17 cellular contexts compared by ENCODE assay signal in genomic region chr5:73674669-73675004, GRCh38. TPM values are rescaled to one million over a fixed set of nuclear protein-coding genes. Genes with fewer than 3 reads are reported as not detected.
DNase-seq lines count a peak whose midpoint lies in the region; ATAC-seq and TF ChIP-seq lines count a peak whose summit lies in the region.
"Had no signal": no experiment of that assay in that cellular context is flagged by ENCODE, and none has a peak within 500 bp of the region (broad histone marks: within the 10 kb centered on the region; RNA-seq: fewer than 3 reads in every experiment).

No MANE protein-coding gene starts in this region.

- H3K9me2 ChIP-seq in SK-N-SH = no peaks in the 10 kb centered on the region

- H3K4me1 ChIP-seq in SK-N-SH (ENCODE audit: control insufficient read depth in 1 of 2, insufficient read depth in 2 of 2, low read depth in 1 of 2, low read length in 1 of 2) (peaks cover 0 to 11% of the 10 kb centered on the region in 2 experiments; a peak in 2 of 4 replicates), adrenal gland (replicated peaks in 1 of 2) (peaks cover 41 to 46% of the 10 kb centered on the region in 2 donors), foreskin keratinocyte (peaks cover 43% of the 10 kb centered on the region), upper lobe of right lung (peaks cover 28% of the 10 kb centered on the region), spleen (peaks cover 0 to 15% (median 0%) of the 10 kb centered on the region in 6 donors)

- TF ChIP-seq EP300 in SK-N-SH (IDR thresholded peaks at IDR 0.05; ENCODE audit: borderline replicate concordance in 1 of 2, low read depth in 1 of 2, low read length in 1 of 2) = no peak

- H3K36me3 ChIP-seq in SK-N-SH (replicated peaks in 1 of 2; ENCODE audit: control insufficient read depth in 1 of 2, insufficient read depth in 2 of 2, low read length in 1 of 2) (no peaks in the 10 kb centered on the region), adrenal gland (replicated peaks in 1 of 2) (no peaks in the 10 kb centered on the region), upper lobe of right lung (no peaks in the 10 kb centered on the region), spleen (no peaks in the 10 kb centered on the region)

- H3K27ac ChIP-seq in SK-N-SH (ENCODE audit: low read depth in 2 of 2, low read length in 1 of 2) (no peak overlapping the region), adrenal gland (peak overlapping the region; percentile 4 to 84 (median 69)), foreskin keratinocyte (peak overlapping the region; percentile 59), upper lobe of right lung (no peak overlapping the region), spleen (peak overlapping the region in 1 of 8 donors; percentile 6)

- TF ChIP-seq CTCF in SK-N-SH (IDR thresholded peaks at IDR 0.05) (no peak), adrenal gland (IDR thresholded peaks at IDR 0.05) (no peak), foreskin keratinocyte (conservative IDR thresholded peaks at IDR 0.05) (no peak), upper lobe of right lung (IDR thresholded peaks at IDR 0.05) (no peak), spleen (IDR thresholded peaks at IDR 0.05 in 8 of 11, conservative IDR thresholded peaks at IDR 0.05 in 3 of 11) (no peak)

- no peaks in the 10 kb centered on the region for H3K27me3 Mint-ChIP-seq in activated T-cell treated with anti-CD3 and anti-CD28 coated beads, Interleukin-2, amount 50 U/mL, for 72 hours (ENCODE audit: low read depth)
- H3K27me3 Mint-ChIP-seq: activated B cell treated with CpG ODN at 0.5 μM for 24 hours had no signal

- POLR2A ChIA-PET in SK-N-SH (lab: Yijun Ruan, JAX) = no interaction called here

- intact Hi-C loops in adrenal gland (cut with DNase I) (no loop called here), upper lobe of right lung (cut with DNase I) (no loop called here), spleen (cut with DNase I; ENCODE audit: low total_unique reads) (no loop called here)

- peaks cover 3% of the 10 kb centered on the region for H3F3A ChIP-seq in SK-N-SH (replicated peaks; ENCODE audit: insufficient read depth)

- no peaks in the 10 kb centered on the region for H3K4me1 Mint-ChIP-seq in activated T-cell treated with anti-CD3 and anti-CD28 coated beads, Interleukin-2, amount 50 U/mL, for 72 hours (ENCODE audit: low read depth)
- H3K4me1 Mint-ChIP-seq: activated B cell treated with CpG ODN at 0.5 μM for 24 hours; CD4-positive, CD25-positive, alpha-beta regulatory T cell; natural killer cell; T-cell had no signal

- H3K9me3 ChIP-seq in SK-N-SH (no peaks in the 10 kb centered on the region), adrenal gland (replicated peaks in 1 of 3) (no peaks in the 10 kb centered on the region), upper lobe of right lung (no peaks in the 10 kb centered on the region), spleen (no peaks in the 10 kb centered on the region)

- H2AFZ ChIP-seq in SK-N-SH (ENCODE audit: low read depth) = no peak overlapping the region

- peak overlapping the region; percentile 26; the same call in 1 of the 2 replicates for H3K4me2 ChIP-seq in SK-N-SH

- H4K20me1 ChIP-seq in SK-N-SH (ENCODE audit: insufficient read depth) = no peaks in the 10 kb centered on the region

- CTCF ChIA-PET in SK-N-SH (lab: Yijun Ruan, JAX) = no interaction called here

- TF ChIP-seq POLR2A in adrenal gland (IDR thresholded peaks at IDR 0.05) = no peak
- no peak for TF ChIP-seq POLR2A in spleen (IDR thresholded peaks at IDR 0.05)

- H3K27me3 ChIP-seq in SK-N-SH (ENCODE audit: insufficient read depth) (no peaks in the 10 kb centered on the region), adrenal gland (no peaks in the 10 kb centered on the region), foreskin keratinocyte (no peaks in the 10 kb centered on the region), upper lobe of right lung (no peaks in the 10 kb centered on the region), spleen (replicated peaks in 1 of 7) (no peaks in the 10 kb centered on the region)

- DNase-seq in SK-N-SH = no peak
- peak in 1 of 7 donors; percentile 18 for DNase-seq in adrenal gland
- no peak for DNase-seq in foreskin keratinocyte
- no peak for DNase-seq in upper lobe of right lung
- no peak for DNase-seq in activated T-cell treated with anti-CD3 and anti-CD28 coated beads, Interleukin-2, amount 50 U/mL, for 72 hours
- no peak for DNase-seq in spleen
- DNase-seq: 8988T; activated B cell treated with CpG ODN at 0.5 μM for 24 hours; activated gamma-delta T cell; CD4-positive, CD25-positive, alpha-beta regulatory T cell; left ventricle myocardium superior; natural killer cell; NCI-H2081; RPMI8226; T-cell had no signal

- H3K79me2 ChIP-seq in SK-N-SH (ENCODE audit: insufficient read depth) = peaks cover 24% of the 10 kb centered on the region

- H3K9me3 Mint-ChIP-seq in activated T-cell treated with anti-CD3 and anti-CD28 coated beads, Interleukin-2, amount 50 U/mL, for 72 hours = no peaks in the 10 kb centered on the region
- H3K9me3 Mint-ChIP-seq: activated B cell treated with CpG ODN at 0.5 μM for 24 hours; CD4-positive, CD25-positive, alpha-beta regulatory T cell; natural killer cell; T-cell had no signal

- no peak overlapping the region for H3K27ac Mint-ChIP-seq in activated T-cell treated with anti-CD3 and anti-CD28 coated beads, Interleukin-2, amount 50 U/mL, for 72 hours
- H3K27ac Mint-ChIP-seq: activated B cell treated with CpG ODN at 0.5 μM for 24 hours; CD4-positive, CD25-positive, alpha-beta regulatory T cell; natural killer cell; T-cell had no signal

- WGBS in SK-N-SH (ENCODE audit: low lambda C conversion rate) = 83% methylated on average over 2 of the region's 2 CpGs
- 70 to 89% (median 78%) methylated on average over 2 of the region's 2 CpGs for WGBS in adrenal gland, 4 donors
- 65 to 90% (median 82%) methylated on average over 2 of the region's 2 CpGs for WGBS in spleen, 5 donors

- H3K36me3 Mint-ChIP-seq in activated T-cell treated with anti-CD3 and anti-CD28 coated beads, Interleukin-2, amount 50 U/mL, for 72 hours (ENCODE audit: insufficient read depth in 2 of 2) = no peaks in the 10 kb centered on the region
- H3K36me3 Mint-ChIP-seq: CD4-positive, CD25-positive, alpha-beta regulatory T cell; natural killer cell; T-cell had no signal

- no peak overlapping the region for H3K9ac ChIP-seq in SK-N-SH

- no peak overlapping the region for H3K4me3 Mint-ChIP-seq in activated T-cell treated with anti-CD3 and anti-CD28 coated beads, Interleukin-2, amount 50 U/mL, for 72 hours
- H3K4me3 Mint-ChIP-seq: activated B cell treated with CpG ODN at 0.5 μM for 24 hours; CD4-positive, CD25-positive, alpha-beta regulatory T cell; natural killer cell; T-cell had no signal

- H3K4me3 ChIP-seq in SK-N-SH (ENCODE audit: low read depth in 2 of 2, low read length in 1 of 2) (no peak overlapping the region), adrenal gland (no peak overlapping the region), upper lobe of right lung (no peak overlapping the region), spleen (no peak overlapping the region)

- ATAC-seq in SK-N-SH treated with all-trans-retinoic acid at 6 μM for 48 hours (no peak), foreskin keratinocyte (peak; percentile 40), upper lobe of right lung (peak; percentile 72), GM19452 (IDR thresholded peaks at IDR 0.05; ENCODE audit: unreplicated experiment) (no peak)
- ATAC-seq in activated T-cell treated with anti-CD3 and anti-CD28 coated beads, Interleukin-2, amount 50 U/mL, for 72 hours (replicated peaks in 1 of 2) = no peak
- ATAC-seq: left ventricle myocardium superior, natural killer cell, T-cell had no signal

- no peak for TF ChIP-seq RAD21 in SK-N-SH (IDR thresholded peaks at IDR 0.05; ENCODE audit: low read length)

TF ChIP-seq in SK-N-SH, 30 proteins besides CTCF, POLR2A, EP300 and RAD21 (continues in another document):
- no peak for TF ChIP-seq FOXJ3 (CRISPR knock-in tag; IDR thresholded peaks at IDR 0.05)
- TF ChIP-seq RCOR1 (IDR thresholded peaks at IDR 0.05; ENCODE audit: low read length) = no peak
- TF ChIP-seq MEF2A (IDR thresholded peaks at IDR 0.05; ENCODE audit: borderline replicate concordance, low read depth) = no peak
- no peak for TF ChIP-seq GATA2 (CRISPR knock-in tag; IDR thresholded peaks at IDR 0.05)
- no peak for TF ChIP-seq SMC3 (IDR thresholded peaks at IDR 0.05; ENCODE audit: low read depth, low read length)
- TF ChIP-seq ELF1 (IDR thresholded peaks at IDR 0.05) = no peak
- no peak for TF ChIP-seq GABPA (IDR thresholded peaks at IDR 0.05; ENCODE audit: low read depth)

TF ChIP-seq in SK-N-SH treated with all-trans-retinoic acid at 6 μM for 48 hours, 23 proteins besides CTCF, POLR2A, EP300 and RAD21 (continues in another document):
- no peak for TF ChIP-seq TSHZ2 (CRISPR knock-in tag; IDR thresholded peaks at IDR 0.05)
- TF ChIP-seq ZFP3 (CRISPR knock-in tag; IDR thresholded peaks at IDR 0.05) = no peak

RNA-seq across cellular contexts. Expression of gene ARHGEF28, which starts 48.6 kb away (rescaled TPM):
- 3.7 and 4.2 TPM in 2 replicates for polyA plus RNA-seq in SK-N-SH (2012; rRNA removed)
- 2.6 and 2.8 TPM in 2 replicates for polyA plus RNA-seq in SK-N-SH (2012; cell fraction: cytosol; rRNA removed)
- polyA plus RNA-seq in SK-N-SH (2012; cell fraction: nucleus; rRNA removed) = 10.6 and 11.9 TPM in 2 replicates
- 100 to 1,000 TPM in 1 of 8 donors, 10 to 100 TPM in 7; 33.5 to 138 (median 60.0) TPM for total RNA-seq in adrenal gland
- 10 to 100 TPM; 25.3 to 40.9 (median 32.9) TPM for polyA plus RNA-seq in adrenal gland
- 84.1 and 134 TPM in 2 replicates for total RNA-seq in foreskin keratinocyte
- 38.0 and 55.7 TPM in 2 replicates for polyA plus RNA-seq in foreskin keratinocyte
- 22.3 TPM for total RNA-seq in upper lobe of right lung
- total RNA-seq in activated T-cell treated with anti-CD3 and anti-CD28 coated beads, Interleukin-2, amount 50 U/mL, for 72 hours = under 1 TPM; 0.24 to 0.30 TPM
- 10 to 100 TPM in 4 of 7 donors, 1 to 10 TPM in 3; 3.8 to 17.5 (median 10.0) TPM for total RNA-seq in spleen
- polyA plus RNA-seq in spleen = 1 to 10 TPM in 2 of 3 donors, under 1 TPM in 1; 0.53 to 3.3 (median 1.5) TPM
- total RNA-seq: activated B cell treated with CpG ODN at 0.5 μM for 24 hours; CD4-positive, CD25-positive, alpha-beta regulatory T cell had no signal
- polyA plus RNA-seq: CD4-positive, CD25-positive, alpha-beta regulatory T cell had no signal

Comparison
In these comparisons a context has a peak if more than half of its experiments do, and no peak if none do; other contexts are left out.
1. H3K27ac ChIP-seq: peak in adrenal gland (5 of 5) and foreskin keratinocyte (single experiment); none in SK-N-SH (0 of 2) and upper lobe of right lung (single experiment).
2. ATAC-seq: peak in foreskin keratinocyte (single experiment) and upper lobe of right lung (single experiment); none in SK-N-SH treated with all-trans-retinoic acid at 6 μM for 48 hours (single experiment), activated T-cell treated with anti-CD3 and anti-CD28 coated beads, Interleukin-2, amount 50 U/mL, for 72 hours (0 of 2) and GM19452 (single experiment).